ENCODE assay signal across 33 cellular contexts in genomic region chr4:7275490-7276154, GRCh38.
"Had no signal": no experiment of that assay in that cellular context is flagged by ENCODE, and none has a peak within 500 bp of the region (broad histone marks: within the 10 kb centered on the region; RNA-seq: fewer than 3 reads in every experiment).

No MANE protein-coding gene starts in this region.

- DNase-seq: activated CD4-positive, alpha-beta memory T cell treated with anti-CD3 and anti-CD28 coated beads for 36 hours; activated CD4-positive, alpha-beta T cell treated with anti-CD3 and anti-CD28 coated beads, Interleukin-2, amount 10 ng/mL, durations not matched to agents 24 days and 14 days; activated CD4-positive, CD25-positive, alpha-beta regulatory T cell treated with anti-CD3 and anti-CD28 coated beads, Interleukin-2, amount 50 U/mL, for 72 hours; activated CD8-positive, alpha-beta memory T cell treated with anti-CD3 and anti-CD28 coated beads, Interleukin-2, amount 50 U/mL, for 4 hours; activated effector memory CD4-positive, alpha-beta T cell treated with anti-CD3 and anti-CD28 coated beads, Interleukin-2, amount 50 U/mL, for 16 hours; activated naive CD4-positive, alpha-beta T cell treated with anti-CD3 and anti-CD28 coated beads, Interleukin-2, amount 10 ng/mL, durations not matched to agents 7 days and 5 days; activated naive CD8-positive, alpha-beta T cell treated with anti-CD3 and anti-CD28 coated beads, Interleukin-2, amount 10 ng/mL, durations not matched to agents 7 days and 5 days; activated T-cell treated with anti-CD3 and anti-CD28 coated beads, Interleukin-2, amount 50 U/mL, for 1 hour; dorsolateral prefrontal cortex; effector memory CD4-positive, alpha-beta T cell; head of caudate nucleus; hypothalamus; immature natural killer cell; mesendoderm; natural killer cell; ovary; sigmoid colon; small intestine; stimulated activated CD4-positive, alpha-beta T cell treated with anti-CD3 and anti-CD28 coated beads, Interleukin-4, amount 100 ng/mL, for 24 hours; stomach; T-helper 17 cell; T1000; upper lobe of right lung had no signal

- H3K9me3 ChIP-seq: gastroesophageal sphincter, left lung, neutrophil, ovary, sigmoid colon, stomach, thyroid gland, upper lobe of right lung had no signal

- ATAC-seq: left lung; natural killer cell; stimulated activated memory B cell treated with anti-CD40 and anti-IgM and Interleukin-4, amounts not matched to agents 10 μg/mL and 1 μg/mL and 100 μg/mL, for 72 hours; T-helper 17 cell; upper lobe of right lung had no signal

- H3K27ac Mint-ChIP-seq: activated CD4-positive, alpha-beta memory T cell treated with anti-CD3 and anti-CD28 coated beads for 36 hours; activated CD4-positive, alpha-beta T cell treated with anti-CD3 and anti-CD28 coated beads, Interleukin-2, amount 10 ng/mL, durations not matched to agents 24 days and 14 days; activated naive CD4-positive, alpha-beta T cell treated with anti-CD3 and anti-CD28 coated beads, Interleukin-2, amount 10 ng/mL, durations not matched to agents 7 days and 5 days; activated naive CD8-positive, alpha-beta T cell treated with anti-CD3 and anti-CD28 coated beads, Interleukin-2, amount 10 ng/mL, durations not matched to agents 7 days and 5 days; activated T-helper 1 cell treated with anti-CD3 and anti-CD28 coated beads, Interleukin-12 subunit alpha, Interleukin-12 subunit beta, Interleukin-2, Interleukin-4 antibody, amounts not matched to agents 30 ng/mL and 10 ng/mL and 1 ng/mL, durations not matched to agents 14 hours and 24 hours and 36 hours; immature natural killer cell; natural killer cell; progenitor cell of endocrine pancreas; stimulated activated memory B cell treated with anti-CD40 and anti-IgM and Interleukin-4, amounts not matched to agents 10 μg/mL and 1 μg/mL and 100 μg/mL, for 72 hours; T-helper 17 cell had no signal

- H3K4me3 Mint-ChIP-seq: activated CD4-positive, alpha-beta memory T cell treated with anti-CD3 and anti-CD28 coated beads for 36 hours; activated CD4-positive, alpha-beta T cell treated with anti-CD3 and anti-CD28 coated beads, Interleukin-2, amount 10 ng/mL, durations not matched to agents 24 days and 14 days; activated naive CD4-positive, alpha-beta T cell treated with anti-CD3 and anti-CD28 coated beads, Interleukin-2, amount 10 ng/mL, durations not matched to agents 7 days and 5 days; activated naive CD8-positive, alpha-beta T cell treated with anti-CD3 and anti-CD28 coated beads, Interleukin-2, amount 10 ng/mL, durations not matched to agents 7 days and 5 days; activated T-helper 1 cell treated with anti-CD3 and anti-CD28 coated beads, Interleukin-12 subunit alpha, Interleukin-12 subunit beta, Interleukin-2, Interleukin-4 antibody, amounts not matched to agents 30 ng/mL and 10 ng/mL and 1 ng/mL, durations not matched to agents 14 hours and 24 hours and 36 hours; immature natural killer cell; natural killer cell; stimulated activated memory B cell treated with anti-CD40 and anti-IgM and Interleukin-4, amounts not matched to agents 10 μg/mL and 1 μg/mL and 100 μg/mL, for 72 hours; T-helper 17 cell had no signal

- H3K9me3 Mint-ChIP-seq: activated CD4-positive, alpha-beta memory T cell treated with anti-CD3 and anti-CD28 coated beads for 36 hours; activated CD4-positive, alpha-beta T cell treated with anti-CD3 and anti-CD28 coated beads, Interleukin-2, amount 10 ng/mL, durations not matched to agents 24 days and 14 days; activated naive CD4-positive, alpha-beta T cell treated with anti-CD3 and anti-CD28 coated beads, Interleukin-2, amount 10 ng/mL, durations not matched to agents 7 days and 5 days; activated naive CD8-positive, alpha-beta T cell treated with anti-CD3 and anti-CD28 coated beads, Interleukin-2, amount 10 ng/mL, durations not matched to agents 7 days and 5 days; activated T-helper 1 cell treated with anti-CD3 and anti-CD28 coated beads, Interleukin-12 subunit alpha, Interleukin-12 subunit beta, Interleukin-2, Interleukin-4 antibody, amounts not matched to agents 30 ng/mL and 10 ng/mL and 1 ng/mL, durations not matched to agents 14 hours and 24 hours and 36 hours; immature natural killer cell; natural killer cell had no signal

- H3K27ac ChIP-seq: coronary artery, dorsolateral prefrontal cortex, left lung, neutrophil, ovary, sigmoid colon, stomach, thyroid gland, upper lobe of right lung had no signal

- H3K27me3 ChIP-seq: gastroesophageal sphincter, left lung, neutrophil, ovary, sigmoid colon, thyroid gland, upper lobe of right lung had no signal

- H3K4me1 ChIP-seq: left lung, sigmoid colon, stomach, upper lobe of right lung had no signal

- H3K36me3 ChIP-seq: gastroesophageal sphincter, left lung, neutrophil, ovary, sigmoid colon, stomach, thyroid gland, upper lobe of right lung had no signal

- H3K36me3 Mint-ChIP-seq: activated CD4-positive, alpha-beta memory T cell treated with anti-CD3 and anti-CD28 coated beads for 36 hours; activated naive CD4-positive, alpha-beta T cell treated with anti-CD3 and anti-CD28 coated beads, Interleukin-2, amount 10 ng/mL, durations not matched to agents 7 days and 5 days; activated naive CD8-positive, alpha-beta T cell treated with anti-CD3 and anti-CD28 coated beads, Interleukin-2, amount 10 ng/mL, durations not matched to agents 7 days and 5 days; immature natural killer cell; natural killer cell; stimulated activated memory B cell treated with anti-CD40 and anti-IgM and Interleukin-4, amounts not matched to agents 10 μg/mL and 1 μg/mL and 100 μg/mL, for 72 hours had no signal

- H3K27me3 Mint-ChIP-seq: activated CD4-positive, alpha-beta T cell treated with anti-CD3 and anti-CD28 coated beads, Interleukin-2, amount 10 ng/mL, durations not matched to agents 24 days and 14 days; activated naive CD4-positive, alpha-beta T cell treated with anti-CD3 and anti-CD28 coated beads, Interleukin-2, amount 10 ng/mL, durations not matched to agents 7 days and 5 days; activated naive CD8-positive, alpha-beta T cell treated with anti-CD3 and anti-CD28 coated beads, Interleukin-2, amount 10 ng/mL, durations not matched to agents 7 days and 5 days had no signal

- H3K4me3 ChIP-seq: coronary artery, dorsolateral prefrontal cortex, gastroesophageal sphincter, left lung, lung, ovary, sigmoid colon, stomach, thyroid gland, upper lobe of right lung had no signal

- H3K4me1 Mint-ChIP-seq: activated CD4-positive, alpha-beta T cell treated with anti-CD3 and anti-CD28 coated beads, Interleukin-2, amount 10 ng/mL, durations not matched to agents 24 days and 14 days; activated naive CD4-positive, alpha-beta T cell treated with anti-CD3 and anti-CD28 coated beads, Interleukin-2, amount 10 ng/mL, durations not matched to agents 7 days and 5 days; activated naive CD8-positive, alpha-beta T cell treated with anti-CD3 and anti-CD28 coated beads, Interleukin-2, amount 10 ng/mL, durations not matched to agents 7 days and 5 days; immature natural killer cell; natural killer cell; stimulated activated memory B cell treated with anti-CD40 and anti-IgM and Interleukin-4, amounts not matched to agents 10 μg/mL and 1 μg/mL and 100 μg/mL, for 72 hours; T-helper 17 cell had no signal

- FAIRE-seq: endothelial cell of umbilical vein, small intestine had no signal
